Comparison of ENCODE assay signal across 10 cellular contexts in the genomic region with DNA sequence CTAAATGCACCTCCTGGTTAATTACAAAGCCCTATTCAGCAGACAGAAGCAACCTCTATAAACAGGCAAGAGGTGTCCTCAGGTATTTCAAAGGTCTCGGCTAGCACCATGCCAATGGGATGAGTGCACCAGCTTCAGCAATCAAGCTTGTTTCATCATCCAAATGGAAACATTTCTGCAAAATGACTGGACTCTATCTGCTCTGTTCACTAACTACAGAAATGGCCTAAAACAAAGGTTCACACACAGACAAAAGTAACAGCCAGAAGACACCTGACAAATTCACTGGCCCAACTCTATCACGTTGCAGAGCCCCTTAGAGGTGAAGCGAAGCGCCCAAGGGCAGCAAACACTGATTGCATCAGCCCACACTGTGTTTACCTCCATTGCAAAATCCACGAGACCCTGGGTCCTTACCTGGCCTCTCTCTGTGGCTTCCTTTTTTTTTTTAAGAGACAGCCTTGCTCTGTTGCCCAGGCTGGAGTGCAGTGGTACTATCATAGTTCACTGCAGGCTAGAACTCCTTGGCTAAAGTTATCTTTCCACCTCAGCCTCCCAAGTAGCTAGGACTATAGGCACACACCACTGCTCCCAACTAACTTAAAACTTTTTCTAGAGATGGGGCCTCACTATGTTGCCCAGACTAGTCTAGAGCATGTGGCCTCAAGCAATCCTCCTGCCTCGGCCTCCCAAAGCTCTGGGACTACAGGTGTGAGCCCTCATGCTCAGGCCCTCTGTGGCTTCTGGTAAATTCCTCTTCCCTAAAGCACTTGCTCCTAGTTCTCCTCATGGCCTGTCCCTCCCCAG. TPM values are rescaled to one million over a fixed set of nuclear protein-coding genes. Genes with fewer than 3 reads are reported as not detected.
DNase-seq lines count a peak whose midpoint lies in the region; ATAC-seq, FAIRE-seq and TF ChIP-seq lines count a peak whose summit lies in the region.
"Had no signal": no experiment of that assay in that cellular context is flagged by ENCODE, and none has a peak within 500 bp of the region (broad histone marks: within the 10 kb centered on the region; RNA-seq: fewer than 3 reads in every experiment).

No MANE protein-coding gene starts in this region.

- TF ChIP-seq CTCF in smooth muscle cell (IDR thresholded peaks at IDR 0.05; ENCODE audit: borderline replicate concordance, insufficient read depth, poor library complexity, severe bottlenecking) (no peak), D721Med (IDR thresholded peaks at IDR 0.05; ENCODE audit: insufficient read depth, missing control alignments) (no peak), gastrocnemius medialis (IDR thresholded peaks at IDR 0.05 in 4 of 5, conservative IDR thresholded peaks at IDR 0.05 in 1 of 5) (no peak)

- peak overlapping the region; percentile 98 for H3K27ac ChIP-seq in smooth muscle cell (ENCODE audit: low read depth)
- no peak overlapping the region for H3K27ac ChIP-seq in gastrocnemius medialis
- H3K27ac ChIP-seq: WERI-Rb-1 had no signal

- intact Hi-C loops in activated CD4-positive, alpha-beta T cell treated with anti-CD3 and anti-CD28 coated beads for 36 hours (cut with DNase I, micrococcal nuclease), result loop anchor here (5.0 to 10.0 kb wide), 2 partner anchors 1548 to 1570 kb away; a partner anchor contains a TSS
- intact Hi-C loops in dendritic cell treated with granulocyte-macrophage colony-stimulating factor and Interleukin-4, amounts not matched to agents 40 ng/mL and 50 ng/mL, for 4 days (cut with micrococcal nuclease), result loop anchor here (5.0 to 10.0 kb wide), 2 partner anchors 43 to 210 kb away; a partner anchor contains a TSS
- intact Hi-C loops in gastrocnemius medialis (cut with DNase I; ENCODE audit: low total_unique reads), result no loop called here

- POLR2A ChIA-PET in activated CD4-positive, alpha-beta T cell treated with anti-CD3 and anti-CD28 coated beads for 36 hours (lab: Charles Lee), result interaction anchor here (2.4 kb wide), 1 partner anchor 9 kb away, joined by 30 read pairs; a partner anchor contains a TSS

- no peaks in the 10 kb centered on the region for H3K9me3 ChIP-seq in smooth muscle cell (replicated peaks; ENCODE audit: low read depth)
- no peaks in the 10 kb centered on the region for H3K9me3 ChIP-seq in gastrocnemius medialis

- H3K4me2 ChIP-seq in smooth muscle cell, result peak overlapping the region; percentile 83

- H3K79me2 ChIP-seq in smooth muscle cell (ENCODE audit: low read depth), result peaks cover 25% of the 10 kb centered on the region

- no peak overlapping the region for H2AFZ ChIP-seq in smooth muscle cell (ENCODE audit: low read depth)

- WGBS in smooth muscle cell (ENCODE audit: low lambda C conversion rate), result 71% methylated on average over 6 of the region's 6 CpGs

- peaks cover 75% of the 10 kb centered on the region for H3K4me1 Mint-ChIP-seq in activated CD4-positive, alpha-beta T cell treated with anti-CD3 and anti-CD28 coated beads for 36 hours
- H3K4me1 Mint-ChIP-seq in dendritic cell treated with granulocyte-macrophage colony-stimulating factor and Interleukin-4, amounts not matched to agents 40 ng/mL and 50 ng/mL, for 4 days (ENCODE audit: low read depth), result peaks cover 64% of the 10 kb centered on the region

- H4K20me1 ChIP-seq in smooth muscle cell (ENCODE audit: low read depth), result no peaks in the 10 kb centered on the region

- CTCF ChIA-PET in activated CD4-positive, alpha-beta T cell treated with anti-CD3 and anti-CD28 coated beads for 36 hours (lab: Charles Lee), result interaction anchor here (0.7 to 3.0 kb wide), 6 partner anchors 9 to 83 kb away, joined by 3 to 17 read pairs (median 7); a partner anchor contains a TSS

- H3K27me3 ChIP-seq in smooth muscle cell (ENCODE audit: low read depth), result no peaks in the 10 kb centered on the region
- H3K27me3 ChIP-seq in gastrocnemius medialis, result no peaks in the 10 kb centered on the region

- FAIRE-seq in D721Med (lab: Jason Lieb, UNC), result no peak

- H3K4me3 Mint-ChIP-seq in activated CD4-positive, alpha-beta T cell treated with anti-CD3 and anti-CD28 coated beads for 36 hours, result peak overlapping the region; percentile 74
- H3K4me3 Mint-ChIP-seq in dendritic cell treated with granulocyte-macrophage colony-stimulating factor and Interleukin-4, amounts not matched to agents 40 ng/mL and 50 ng/mL, for 4 days, result no peak overlapping the region

- peak overlapping the region; percentile 94 for H3K27ac Mint-ChIP-seq in activated CD4-positive, alpha-beta T cell treated with anti-CD3 and anti-CD28 coated beads for 36 hours
- H3K27ac Mint-ChIP-seq in dendritic cell treated with granulocyte-macrophage colony-stimulating factor and Interleukin-4, amounts not matched to agents 40 ng/mL and 50 ng/mL, for 4 days, result peak overlapping the region; percentile 34

- peaks cover 4% of the 10 kb centered on the region for H3K36me3 Mint-ChIP-seq in activated CD4-positive, alpha-beta T cell treated with anti-CD3 and anti-CD28 coated beads for 36 hours (ENCODE audit: low read depth)
- H3K36me3 Mint-ChIP-seq in dendritic cell treated with granulocyte-macrophage colony-stimulating factor and Interleukin-4, amounts not matched to agents 40 ng/mL and 50 ng/mL, for 4 days (ENCODE audit: low read depth), result peaks cover 2% of the 10 kb centered on the region

- H3F3A ChIP-seq in smooth muscle cell (ENCODE audit: low read depth), result peaks cover 28% of the 10 kb centered on the region

- H3K36me3 ChIP-seq in smooth muscle cell (ENCODE audit: low read depth) (no peaks in the 10 kb centered on the region), gastrocnemius medialis (no peaks in the 10 kb centered on the region)

- H3K4me1 ChIP-seq in smooth muscle cell (ENCODE audit: low read depth) (peaks cover 7% of the 10 kb centered on the region), gastrocnemius medialis (peaks cover 43 to 48% of the 10 kb centered on the region in 2 donors)

- H3K4me3 ChIP-seq in smooth muscle cell, result no peak overlapping the region
- H3K4me3 ChIP-seq in gastrocnemius medialis, result no peak overlapping the region

- in situ Hi-C loops in gastrocnemius medialis (cut with MboI; ENCODE audit: low sequenced_read_pairs in 4 of 4), result loop anchor here in 3 of 4 donors (5.0 to 25.0 kb wide), 3 partner anchors 83 to 388 kb away; a partner anchor contains a TSS

- TF ChIP-seq POLR2A in gastrocnemius medialis (IDR thresholded peaks at IDR 0.05), result no peak

- no peak for DNase-seq in activated CD4-positive, alpha-beta T cell treated with anti-CD3 and anti-CD28 coated beads for 36 hours
- no peak for DNase-seq in activated CD4-positive, alpha-beta T cell treated with anti-CD3 and anti-CD28 coated beads for 1 hour
- DNase-seq in OCI-M1 (lab: John Stamatoyannopoulos, UW) (peak; percentile 32), smooth muscle cell (lab: John Stamatoyannopoulos, UW; ENCODE audit: unreplicated experiment) (no peak), D721Med (ENCODE audit: insufficient read length, low spot score) (no peak), NCI-H748 (lab: John Stamatoyannopoulos, UW; ENCODE audit: unreplicated experiment) (no peak), gastrocnemius medialis (no peak)
- DNase-seq: C1 segment of cervical spinal cord, WERI-Rb-1 had no signal

- ATAC-seq in activated CD4-positive, alpha-beta T cell treated with anti-CD3 and anti-CD28 coated beads for 36 hours, result no peak
- ATAC-seq in gastrocnemius medialis, result no peak

- H3K9me3 Mint-ChIP-seq in activated CD4-positive, alpha-beta T cell treated with anti-CD3 and anti-CD28 coated beads for 36 hours (ENCODE audit: low read depth), result no peaks in the 10 kb centered on the region
- no peaks in the 10 kb centered on the region for H3K9me3 Mint-ChIP-seq in dendritic cell treated with granulocyte-macrophage colony-stimulating factor and Interleukin-4, amounts not matched to agents 40 ng/mL and 50 ng/mL, for 4 days

- H3K27me3 Mint-ChIP-seq in activated CD4-positive, alpha-beta T cell treated with anti-CD3 and anti-CD28 coated beads for 36 hours, result no peaks in the 10 kb centered on the region
- no peaks in the 10 kb centered on the region for H3K27me3 Mint-ChIP-seq in dendritic cell treated with granulocyte-macrophage colony-stimulating factor and Interleukin-4, amounts not matched to agents 40 ng/mL and 50 ng/mL, for 4 days

- peak overlapping the region; percentile 36 for H3K9ac ChIP-seq in smooth muscle cell (ENCODE audit: low read depth)

RNA-seq across cellular contexts. Expression of a gene that starts 8.5 kb away (rescaled TPM):
- total RNA-seq in activated CD4-positive, alpha-beta T cell treated with anti-CD3 and anti-CD28 coated beads for 36 hours, result 10 to 100 TPM; 27.3 to 34.2 TPM
- total RNA-seq in smooth muscle cell, result 4.0 and 4.2 TPM in 2 replicates
- polyA plus RNA-seq in smooth muscle cell, result 2.7 and 4.1 TPM in 2 replicates
- 1 to 10 TPM; 4.7 to 7.1 (median 5.1) TPM for total RNA-seq in gastrocnemius medialis

RNA-seq across cellular contexts. Expression of a gene that starts 9.9 kb away (rescaled TPM):
- total RNA-seq in activated CD4-positive, alpha-beta T cell treated with anti-CD3 and anti-CD28 coated beads for 36 hours, result 10 to 100 TPM; 37.9 to 44.1 TPM
- 42.4 and 53.5 TPM in 2 replicates for total RNA-seq in smooth muscle cell
- 79.8 and 84.3 TPM in 2 replicates for polyA plus RNA-seq in smooth muscle cell
- 10 to 100 TPM; 28.0 to 83.2 (median 74.0) TPM for total RNA-seq in gastrocnemius medialis
